In genomic region chr3:53347261-53348064, GRCh38 we compare ENCODE assay signal across 1 cellular context.
TF ChIP-seq lines count a peak whose summit lies in the region.

DCP1A (minus strand) TSS chr3:53347543; CDS start chr3:53347517, 26 bp downstream.

TF ChIP-seq in K562, 482 proteins besides CTCF, POLR2A, EP300 and RAD21 (continued from another document and continues in another):
- TF ChIP-seq PHTF2 (CRISPR knock-in tag; IDR thresholded peaks at IDR 0.05) (no peak), SFPQ (IDR thresholded peaks at IDR 0.05; ENCODE audit: low read depth, low read length) (no peak), TRIM28 (IDR thresholded peaks at IDR 0.05) (0 out of 2 replicates have a peak, but pooled peaks have one; percentile 62), MED1 (CRISPR knock-in tag; IDR thresholded peaks at IDR 0.05; ENCODE audit: borderline replicate concordance) (no peak), ZNF146 (CRISPR knock-in tag; IDR thresholded peaks at IDR 0.05; ENCODE audit: unreplicated experiment) (no peak), AFF4 (CRISPR knock-in tag; IDR thresholded peaks at IDR 0.05) (peak; percentile 88; the same call in 1 of the 2 replicates), COPS2 (conservative IDR thresholded peaks at IDR 0.05) (no peak), TOE1 (IDR thresholded peaks at IDR 0.05; ENCODE audit: borderline replicate concordance) (peak; percentile 72), TOE1 (CRISPR knock-in tag; IDR thresholded peaks at IDR 0.05; ENCODE audit: borderline replicate concordance, low read depth) (0 out of 2 replicates have a peak, but pooled peaks have one; percentile 68), PHF20 (IDR thresholded peaks at IDR 0.05; ENCODE audit: partially characterized antibody) (peak; percentile 100), ZNF121 (CRISPR knock-in tag; conservative IDR thresholded peaks at IDR 0.05) (no peak), ZNF134 (CRISPR knock-in tag; conservative IDR thresholded peaks at IDR 0.05) (no peak), ESRRB (CRISPR knock-in tag; IDR thresholded peaks at IDR 0.05; ENCODE audit: borderline replicate concordance) (no peak), RAD51 (IDR thresholded peaks at IDR 0.05; ENCODE audit: borderline replicate concordance, low read depth) (no peak), MXD1 (CRISPR knock-in tag; IDR thresholded peaks at IDR 0.05; ENCODE audit: borderline replicate concordance, poor library complexity, severe bottlenecking) (peak; percentile 73), ZSCAN29 (IDR thresholded peaks at IDR 0.05) (no peak), CHD4 (IDR thresholded peaks at IDR 0.05; ENCODE audit: insufficient read depth, insufficient replicate concordance, low read depth, low read length, poor library complexity, severe bottlenecking) (no peak), FOXO4 (CRISPR knock-in tag; IDR thresholded peaks at IDR 0.05) (no peak), PBX2 (CRISPR knock-in tag; IDR thresholded peaks at IDR 0.05; ENCODE audit: low read depth) (no peak), PBX2 (tag; conservative IDR thresholded peaks at IDR 0.05; ENCODE audit: low read depth) (no peak), FOXK1 (CRISPR knock-in tag; IDR thresholded peaks at IDR 0.05; ENCODE audit: borderline replicate concordance) (0 out of 2 replicates have a peak, but pooled peaks have one; percentile 12), ZNF507 (tag; conservative IDR thresholded peaks at IDR 0.05) (no peak), ZNF395 (CRISPR knock-in tag; IDR thresholded peaks at IDR 0.05) (no peak), HDAC1 (IDR thresholded peaks at IDR 0.05) (peak in 1 of 2 experiments; percentile 58; a peak in 1 of 4 replicates), MCM5 (IDR thresholded peaks at IDR 0.05; ENCODE audit: low read depth) (no peak), JUNB (CRISPR knock-in tag; conservative IDR thresholded peaks at IDR 0.05) (no peak; the same call in 1 of the 2 replicates), BACH1 (tag; IDR thresholded peaks at IDR 0.05) (no peak), BMI1 (IDR thresholded peaks at IDR 0.05; ENCODE audit: low read length) (0 out of 2 replicates have a peak, but pooled peaks have one; percentile 19), E2F3 (CRISPR knock-in tag; IDR thresholded peaks at IDR 0.05) (no peak), HINFP (tag; conservative IDR thresholded peaks at IDR 0.05; ENCODE audit: low read depth) (no peak), POLR2G (IDR thresholded peaks at IDR 0.05; ENCODE audit: low read depth, low read length) (peak; percentile 96), PYGO2 (tag; IDR thresholded peaks at IDR 0.05) (no peak), ZNF79 (CRISPR knock-in tag; IDR thresholded peaks at IDR 0.05; ENCODE audit: low read depth) (no peak), ZNF668 (CRISPR knock-in tag; IDR thresholded peaks at IDR 0.05) (no peak), ILK (tag; IDR thresholded peaks at IDR 0.05; ENCODE audit: borderline replicate concordance, low read depth) (no peak), TEAD2 (tag; IDR thresholded peaks at IDR 0.05) (no peak), MTA2 (IDR thresholded peaks at IDR 0.05; ENCODE audit: low read depth) (no peak), PATZ1 (CRISPR knock-in tag; IDR thresholded peaks at IDR 0.05; ENCODE audit: borderline replicate concordance) (no peak), MAFF (IDR thresholded peaks at IDR 0.05; ENCODE audit: low read length) (peak; percentile 26; the same call in 1 of the 2 replicates), XRCC3 (IDR thresholded peaks at IDR 0.05) (no peak), PKNOX1 (IDR thresholded peaks at IDR 0.05) (peak; percentile 69), ZNF384 (IDR thresholded peaks at IDR 0.05; ENCODE audit: low read depth, low read length) (peak; percentile 52), FOXK2 (conservative IDR thresholded peaks at IDR 0.05 in 1 of 2, IDR thresholded peaks at IDR 0.05 in 1 of 2; ENCODE audit: low read depth in 2 of 2) (peak; percentile 78 to 93), ARID1B (IDR thresholded peaks at IDR 0.05) (no peak), THRAP3 (IDR thresholded peaks at IDR 0.05; ENCODE audit: borderline replicate concordance) (no peak; the same call in 1 of the 2 replicates), ZNF785 (CRISPR knock-in tag; IDR thresholded peaks at IDR 0.05) (no peak), TFE3 (CRISPR knock-in tag; IDR thresholded peaks at IDR 0.05) (no peak), ZSCAN32 (CRISPR knock-in tag; IDR thresholded peaks at IDR 0.05) (no peak)
